10 cellular contexts compared by ENCODE assay signal in genomic region chr3:23325466-23326065, GRCh38.
DNase-seq lines count a peak whose midpoint lies in the region; ATAC-seq and TF ChIP-seq lines count a peak whose summit lies in the region.
"Had no signal": no experiment of that assay in that cellular context is flagged by ENCODE, and none has a peak within 500 bp of the region (broad histone marks: within the 10 kb centered on the region; RNA-seq: fewer than 3 reads in every experiment).

No MANE protein-coding gene starts in this region.

- ATAC-seq in GM18519 (IDR thresholded peaks at IDR 0.05; ENCODE audit: low FRiP score, unreplicated experiment) (peak; percentile 44), GM21786 (IDR thresholded peaks at IDR 0.05; ENCODE audit: unreplicated experiment) (peak; percentile 48), lower lobe of right lung (peak in 1 of 2 donors; percentile 67), Right ventricle myocardium superior (ENCODE audit: poor library complexity) (no peak)

- intact Hi-C loops in lower lobe of right lung (cut with DNase I) = no loop called here
- intact Hi-C loops in Right ventricle myocardium superior (cut with DNase I) = no loop called here

- no peaks in the 10 kb centered on the region for H3K36me3 ChIP-seq in lower lobe of right lung

- H3K27ac ChIP-seq in lower lobe of right lung = peak overlapping the region; percentile 1

- no peak for TF ChIP-seq CTCF in lower lobe of right lung (IDR thresholded peaks at IDR 0.05)

- H3K4me3 ChIP-seq in lower lobe of right lung = no peak overlapping the region

- peak; percentile 68 for DNase-seq in HT1080 (ENCODE audit: low read depth)
- no peak for DNase-seq in lower lobe of right lung
- no peak for DNase-seq in NCI-H774 (lab: John Stamatoyannopoulos, UW)
- no peak for DNase-seq in SKM-1 treated with dmso at 0.1 percent for 144 hours (lab: John Stamatoyannopoulos, UW; ENCODE audit: unreplicated experiment)
- DNase-seq in cerebellar nuclear complex (lab: John Stamatoyannopoulos, UW) = no peak
- no peak for DNase-seq in Right ventricle myocardium superior
- DNase-seq: NK-92 treated with Interleukin-12 subunit alpha and Interleukin-12 subunit beta, amount 100 ng/mL, for 24 hours; stimulated activated CD4-positive, alpha-beta T cell treated with anti-CD3 and anti-CD28 coated beads, Interleukin-12 subunit alpha, Interleukin-12 subunit beta, amount 100 ng/mL, for 4 hours had no signal

- no peaks in the 10 kb centered on the region for H3K9me3 ChIP-seq in lower lobe of right lung

- H3K4me1 ChIP-seq in lower lobe of right lung = peaks cover 24% of the 10 kb centered on the region

- H3K27me3 ChIP-seq in lower lobe of right lung (ENCODE audit: low read depth) = no peaks in the 10 kb centered on the region
